ENCODE assay signal across 19 cellular contexts in the genomic region with DNA sequence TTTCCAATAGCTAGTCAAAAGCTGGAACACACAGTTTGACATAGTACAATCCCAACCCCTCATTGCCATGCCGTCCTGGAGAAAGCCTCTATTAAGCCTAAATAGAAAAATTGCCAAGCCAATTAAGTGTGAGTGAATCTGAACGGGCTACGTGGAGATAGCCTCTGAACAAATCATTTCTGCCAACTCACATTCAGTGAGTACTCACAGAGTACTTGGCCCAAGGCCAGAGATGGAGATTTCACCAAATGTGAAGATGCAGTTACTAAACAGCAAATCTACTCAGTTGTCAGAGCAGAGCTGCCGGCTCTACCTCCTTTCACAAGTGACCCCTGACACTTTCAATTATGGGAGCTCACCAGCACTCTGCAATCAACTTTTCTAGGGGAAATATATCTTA.
DNase-seq lines count a peak whose midpoint lies in the region; ATAC-seq, FAIRE-seq and TF ChIP-seq lines count a peak whose summit lies in the region.
"Had no signal": no experiment of that assay in that cellular context is flagged by ENCODE, and none has a peak within 500 bp of the region (broad histone marks: within the 10 kb centered on the region; RNA-seq: fewer than 3 reads in every experiment).

No MANE protein-coding gene starts in this region.

- H3K4me3 ChIP-seq in body of pancreas = no peak overlapping the region
- H3K4me3 ChIP-seq: coronary artery, HAP-1 had no signal

- H3K27ac ChIP-seq in body of pancreas = no peak overlapping the region
- H3K27ac ChIP-seq: coronary artery had no signal

- no peaks in the 10 kb centered on the region for H3K27me3 ChIP-seq in body of pancreas

- no peak for TF ChIP-seq POLR2A in body of pancreas (IDR thresholded peaks at IDR 0.05)

- H3K36me3 ChIP-seq in body of pancreas (replicated peaks in 1 of 2; ENCODE audit: insufficient read depth in 1 of 2, low read depth in 2 of 2) = no peaks in the 10 kb centered on the region
- H3K36me3 ChIP-seq: HAP-1 had no signal

- H3K9me3 ChIP-seq in body of pancreas = no peaks in the 10 kb centered on the region
- H3K9me3 ChIP-seq: HAP-1 had no signal

- DNase-seq in DMS79 (lab: John Stamatoyannopoulos, UW) = peak; percentile 93
- DNase-seq in NCI-H1694 treated with DMSO at 0.1 percent for 48 hours (lab: John Stamatoyannopoulos, UW) = peak; percentile 62
- peak in 3 of 4 donors; percentile 16 to 22 (median 20) for DNase-seq in body of pancreas
- DNase-seq in omental fat pad (ENCODE audit: low spot score) = peak; percentile 25
- DNase-seq in T-helper 1 cell = no peak
- no peak for DNase-seq in urothelium cell line (ENCODE audit: low spot score)
- DNase-seq in dermis blood vessel endothelial cell = no peak
- DNase-seq: activated CD4-positive, CD25-positive, alpha-beta regulatory T cell; activated gamma-delta T cell; AML-193; NCI-H146; nephron progenitor cell; NK-92 treated with Interleukin-12 subunit alpha and Interleukin-12 subunit beta, amount 100 ng/mL, for 24 hours; T-cell had no signal

- ATAC-seq in body of pancreas = no peak
- peak; percentile 74 for ATAC-seq in omental fat pad (ENCODE audit: low FRiP score)
- ATAC-seq: right cardiac atrium, T-cell had no signal

- no peak for FAIRE-seq in urothelium cell line (lab: Jason Lieb, UNC)
- FAIRE-seq: astrocyte, D721Med had no signal

- WGBS in body of pancreas, 2 donors = 48 to 61% methylated on average over 4 of the region's 4 CpGs

- intact Hi-C loops in body of pancreas (cut with DNase I) = no loop called here

- H3K4me1 ChIP-seq in body of pancreas = no peaks in the 10 kb centered on the region
- H3K4me1 ChIP-seq: HAP-1 had no signal

- no peak for TF ChIP-seq CTCF in body of pancreas (IDR thresholded peaks at IDR 0.05)
- TF ChIP-seq CTCF in omental fat pad (IDR thresholded peaks at IDR 0.05) = no peak

Comparison
In these comparisons a context has a peak if more than half of its experiments do, and no peak if none do; other contexts are left out.
1. DNase-seq: peak in DMS79 (single experiment), NCI-H1694 treated with DMSO at 0.1 percent for 48 hours (single experiment), body of pancreas (3 of 4) and omental fat pad (single experiment); none in T-helper 1 cell (0 of 5), urothelium cell line (single experiment) and dermis blood vessel endothelial cell (single experiment).